In genomic region chr4:158766419-158767044, GRCh38 we compare ENCODE assay signal across 1 cellular context.
TF ChIP-seq lines count a peak whose summit lies in the region.

No MANE protein-coding gene starts in this region.

TF ChIP-seq in K562, 482 proteins besides CTCF, POLR2A, EP300 and RAD21:
- peak; percentile 48; the same call in 1 of the 2 replicates for TF ChIP-seq HMBOX1 (IDR thresholded peaks at IDR 0.05)
- TF ChIP-seq CEBPG (CRISPR knock-in tag; IDR thresholded peaks at IDR 0.05) = no peak
- 0 out of 4 replicates have a peak, but pooled peaks of 1 of the 2 experiments have one; percentile 14 for TF ChIP-seq CEBPG (tag; conservative IDR thresholded peaks at IDR 0.05 in 1 of 2, IDR thresholded peaks at IDR 0.05 in 1 of 2)
- no peak for TF ChIP-seq SAFB2 (IDR thresholded peaks at IDR 0.05; ENCODE audit: borderline replicate concordance, low read depth, low read length, severe bottlenecking)
- TF ChIP-seq, protein P1, sequence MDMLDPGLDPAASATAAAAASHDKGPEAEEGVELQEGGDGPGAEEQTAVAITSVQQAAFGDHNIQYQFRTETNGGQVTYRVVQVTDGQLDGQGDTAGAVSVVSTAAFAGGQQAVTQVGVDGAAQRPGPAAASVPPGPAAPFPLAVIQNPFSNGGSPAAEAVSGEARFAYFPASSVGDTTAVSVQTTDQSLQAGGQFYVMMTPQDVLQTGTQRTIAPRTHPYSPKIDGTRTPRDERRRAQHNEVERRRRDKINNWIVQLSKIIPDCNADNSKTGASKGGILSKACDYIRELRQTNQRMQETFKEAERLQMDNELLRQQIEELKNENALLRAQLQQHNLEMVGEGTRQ (CRISPR knock-in tag; IDR thresholded peaks at IDR 0.05) = peak; percentile 80
- no peak for TF ChIP-seq MYBL2 (IDR thresholded peaks at IDR 0.05; ENCODE audit: low read depth)
- TF ChIP-seq MYBL2 (CRISPR knock-in tag; IDR thresholded peaks at IDR 0.05; ENCODE audit: borderline replicate concordance) = no peak
- TF ChIP-seq, protein P2, sequence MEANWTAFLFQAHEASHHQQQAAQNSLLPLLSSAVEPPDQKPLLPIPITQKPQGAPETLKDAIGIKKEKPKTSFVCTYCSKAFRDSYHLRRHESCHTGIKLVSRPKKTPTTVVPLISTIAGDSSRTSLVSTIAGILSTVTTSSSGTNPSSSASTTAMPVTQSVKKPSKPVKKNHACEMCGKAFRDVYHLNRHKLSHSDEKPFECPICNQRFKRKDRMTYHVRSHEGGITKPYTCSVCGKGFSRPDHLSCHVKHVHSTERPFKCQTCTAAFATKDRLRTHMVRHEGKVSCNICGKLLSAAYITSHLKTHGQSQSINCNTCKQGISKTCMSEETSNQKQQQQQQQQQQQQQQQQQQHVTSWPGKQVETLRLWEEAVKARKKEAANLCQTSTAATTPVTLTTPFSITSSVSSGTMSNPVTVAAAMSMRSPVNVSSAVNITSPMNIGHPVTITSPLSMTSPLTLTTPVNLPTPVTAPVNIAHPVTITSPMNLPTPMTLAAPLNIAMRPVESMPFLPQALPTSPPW (CRISPR knock-in tag; IDR thresholded peaks at IDR 0.05) = no peak
- TF ChIP-seq, protein P3, sequence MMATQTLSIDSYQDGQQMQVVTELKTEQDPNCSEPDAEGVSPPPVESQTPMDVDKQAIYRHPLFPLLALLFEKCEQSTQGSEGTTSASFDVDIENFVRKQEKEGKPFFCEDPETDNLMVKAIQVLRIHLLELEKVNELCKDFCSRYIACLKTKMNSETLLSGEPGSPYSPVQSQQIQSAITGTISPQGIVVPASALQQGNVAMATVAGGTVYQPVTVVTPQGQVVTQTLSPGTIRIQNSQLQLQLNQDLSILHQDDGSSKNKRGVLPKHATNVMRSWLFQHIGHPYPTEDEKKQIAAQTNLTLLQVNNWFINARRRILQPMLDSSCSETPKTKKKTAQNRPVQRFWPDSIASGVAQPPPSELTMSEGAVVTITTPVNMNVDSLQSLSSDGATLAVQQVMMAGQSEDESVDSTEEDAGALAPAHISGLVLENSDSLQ (IDR thresholded peaks at IDR 0.05) = peak; percentile 28; the same call in 1 of the 2 replicates
- TF ChIP-seq HDGF (IDR thresholded peaks at IDR 0.05) = no peak
- TF ChIP-seq MTA3 (IDR thresholded peaks at IDR 0.05; ENCODE audit: borderline replicate concordance) = no peak
- TF ChIP-seq MEIS2 (IDR thresholded peaks at IDR 0.05; ENCODE audit: partially characterized antibody) = peak; percentile 24
- TF ChIP-seq, protein P4, sequence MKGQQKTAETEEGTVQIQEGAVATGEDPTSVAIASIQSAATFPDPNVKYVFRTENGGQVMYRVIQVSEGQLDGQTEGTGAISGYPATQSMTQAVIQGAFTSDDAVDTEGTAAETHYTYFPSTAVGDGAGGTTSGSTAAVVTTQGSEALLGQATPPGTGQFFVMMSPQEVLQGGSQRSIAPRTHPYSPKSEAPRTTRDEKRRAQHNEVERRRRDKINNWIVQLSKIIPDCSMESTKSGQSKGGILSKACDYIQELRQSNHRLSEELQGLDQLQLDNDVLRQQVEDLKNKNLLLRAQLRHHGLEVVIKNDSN (CRISPR knock-in tag; IDR thresholded peaks at IDR 0.05) = peak; percentile 71
- TF ChIP-seq RAD51 (IDR thresholded peaks at IDR 0.05; ENCODE audit: borderline replicate concordance, low read depth) = peak; percentile 66
- peak; percentile 52; the same call in 1 of the 2 replicates for TF ChIP-seq CEBPB (tag; IDR thresholded peaks at IDR 0.05)
